In the genomic region with DNA sequence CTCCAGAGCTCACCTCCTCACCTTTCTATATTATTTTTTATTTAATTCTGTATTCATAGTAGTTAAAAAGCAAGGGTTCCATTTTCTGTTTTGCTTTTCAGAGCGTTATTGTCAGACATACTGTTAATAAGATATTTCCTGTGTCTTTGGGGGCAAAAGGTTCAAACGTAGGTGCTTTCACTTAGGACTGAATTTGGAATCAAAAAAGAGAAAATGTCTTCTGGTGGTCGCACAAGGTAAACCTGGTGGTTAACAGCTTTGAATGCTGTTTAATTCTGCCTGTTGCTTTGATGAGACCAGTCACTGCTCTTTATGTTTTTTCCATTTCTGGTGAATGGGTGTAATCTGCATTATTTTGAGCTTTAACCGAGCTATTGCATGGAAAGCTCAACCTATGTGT, we compare ENCODE assay signal across 14 cellular contexts.
"Had no signal": no experiment of that assay in that cellular context is flagged by ENCODE, and none has a peak within 500 bp of the region (broad histone marks: within the 10 kb centered on the region; RNA-seq: fewer than 3 reads in every experiment).

No MANE protein-coding gene starts in this region.

- ATAC-seq: activated T-cell treated with anti-CD3 and anti-CD28 coated beads, Interleukin-2, amount 50 U/mL, for 72 hours; gastroesophageal sphincter; heart right ventricle; left cardiac atrium; lower lobe of right lung; right lobe of liver; upper lobe of right lung had no signal

- H3K4me3 ChIP-seq: gastroesophageal sphincter, heart right ventricle, lower lobe of right lung, ovary, right lobe of liver, smooth muscle cell, stomach, thoracic aorta, upper lobe of right lung had no signal

- DNase-seq: activated CD4-positive, alpha-beta T cell treated with anti-CD3 and anti-CD28 coated beads, Interleukin-2, amount 50 U/mL, for 48 hours; activated gamma-delta T cell treated with Interleukin-2 at 50 U/mL for 16 hours; activated T-cell treated with anti-CD3 and anti-CD28 coated beads, Interleukin-2, amount 50 U/mL, for 72 hours; heart right ventricle; left cardiac atrium; lower lobe of right lung; ovary; right lobe of liver; stomach; upper lobe of right lung had no signal

- FAIRE-seq: bronchial epithelial cell had no signal

- H3K27ac ChIP-seq: gastroesophageal sphincter, heart right ventricle, lower lobe of right lung, ovary, right lobe of liver, stomach, thoracic aorta, upper lobe of right lung had no signal

- H3K27ac Mint-ChIP-seq: activated T-cell treated with anti-CD3 and anti-CD28 coated beads, Interleukin-2, amount 50 U/mL, for 72 hours had no signal

- H3K27me3 ChIP-seq: gastroesophageal sphincter, heart right ventricle, ovary, right lobe of liver, stomach, upper lobe of right lung had no signal

- H3K4me3 Mint-ChIP-seq: activated T-cell treated with anti-CD3 and anti-CD28 coated beads, Interleukin-2, amount 50 U/mL, for 72 hours had no signal

- H3K36me3 ChIP-seq: gastroesophageal sphincter, lower lobe of right lung, ovary, right lobe of liver, thoracic aorta, upper lobe of right lung had no signal

- H3K4me2 ChIP-seq: smooth muscle cell had no signal

- H3K9me3 Mint-ChIP-seq: activated T-cell treated with anti-CD3 and anti-CD28 coated beads, Interleukin-2, amount 50 U/mL, for 72 hours had no signal

- H3K9me3 ChIP-seq: gastroesophageal sphincter, heart right ventricle, lower lobe of right lung, ovary, right lobe of liver, stomach, thoracic aorta, upper lobe of right lung had no signal
